16 cellular contexts compared by ENCODE assay signal in the genomic region with DNA sequence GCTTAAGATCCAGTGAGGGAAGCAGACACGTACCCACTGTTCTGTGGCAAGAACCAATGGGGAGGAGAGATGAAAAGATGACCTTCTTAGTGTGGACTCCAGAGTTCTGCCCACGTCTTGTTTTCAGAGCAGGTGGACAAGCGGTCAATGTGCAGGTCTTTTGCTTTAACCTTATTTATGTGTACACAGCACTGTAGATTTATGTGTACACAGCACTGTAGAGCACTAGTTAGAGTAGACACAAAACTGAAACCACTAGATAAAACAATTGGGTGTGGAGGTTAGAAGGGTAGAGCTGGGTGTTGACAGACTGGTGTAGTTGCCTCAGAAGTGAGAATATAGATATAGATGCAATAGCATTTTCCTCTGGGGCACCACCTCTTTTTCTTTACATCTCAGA.
"Had no signal": no experiment of that assay in that cellular context is flagged by ENCODE, and none has a peak within 500 bp of the region (broad histone marks: within the 10 kb centered on the region; RNA-seq: fewer than 3 reads in every experiment).

No MANE protein-coding gene starts in this region.

- H3K36me3 Mint-ChIP-seq: natural killer cell treated with Interleukin-12 subunit alpha and Interleukin-12 subunit beta and Interleukin-15 and Interleukin-18, amount 100 ng/mL, for 72 hours; type B pancreatic cell had no signal

- H3K4me1 ChIP-seq: prostate gland had no signal

- H3K36me3 ChIP-seq: cardiac muscle cell, esophagus squamous epithelium, prostate gland, suprapubic skin had no signal

- ATAC-seq: activated T-helper 17 cell treated with anti-CD3 and anti-CD28 coated beads, Interleukin-2, amount 50 U/mL, for 72 hours; natural killer cell treated with Interleukin-12 subunit alpha and Interleukin-12 subunit beta and Interleukin-15 and Interleukin-18, amount 100 ng/mL, for 72 hours; right cardiac atrium; stimulated activated naive CD8-positive, alpha-beta T cell treated with anti-CD3 and anti-CD28 coated beads, Interleukin-15, Interleukin-2, amounts not matched to agents 100 U/mL and 50 U/mL, for 24 hours had no signal

- H3K9me3 ChIP-seq: esophagus squamous epithelium, prostate gland, suprapubic skin had no signal

- H3K4me3 Mint-ChIP-seq: activated naive CD4-positive, alpha-beta T cell treated with anti-CD3 and anti-CD28 coated beads for 36 hours; activated T-helper 17 cell treated with anti-CD3 and anti-CD28 coated beads, Interleukin-2, amount 50 U/mL, for 72 hours; natural killer cell treated with Interleukin-12 subunit alpha and Interleukin-12 subunit beta and Interleukin-15 and Interleukin-18, amount 100 ng/mL, for 72 hours; type B pancreatic cell had no signal

- H3K9me3 Mint-ChIP-seq: natural killer cell treated with Interleukin-12 subunit alpha and Interleukin-12 subunit beta and Interleukin-15 and Interleukin-18, amount 100 ng/mL, for 72 hours had no signal

- H3K4me3 ChIP-seq: cardiac muscle cell, esophagus squamous epithelium, prostate gland, suprapubic skin had no signal

- DNase-seq: activated CD4-positive, alpha-beta T cell treated with anti-CD3 and anti-CD28 coated beads, Interleukin-2, amount 50 U/mL, for 4 hours; activated CD4-positive, CD25-positive, alpha-beta regulatory T cell treated with anti-CD3 and anti-CD28 coated beads, Interleukin-2, amount 50 U/mL, for 72 hours; activated naive CD4-positive, alpha-beta T cell treated with anti-CD3 and anti-CD28 coated beads for 36 hours; esophagus squamous epithelium; hypothalamus; kidney; mesendoderm; nucleus accumbens; right cardiac atrium; stimulated activated naive CD8-positive, alpha-beta T cell treated with anti-CD3 and anti-CD28 coated beads, Interleukin-15, Interleukin-2, amounts not matched to agents 100 U/mL and 50 U/mL, for 24 hours had no signal

- H3K27ac Mint-ChIP-seq: activated naive CD4-positive, alpha-beta T cell treated with anti-CD3 and anti-CD28 coated beads for 36 hours; activated T-helper 17 cell treated with anti-CD3 and anti-CD28 coated beads, Interleukin-2, amount 50 U/mL, for 72 hours; natural killer cell treated with Interleukin-12 subunit alpha and Interleukin-12 subunit beta and Interleukin-15 and Interleukin-18, amount 100 ng/mL, for 72 hours; type B pancreatic cell had no signal

- H3K4me1 Mint-ChIP-seq: activated T-helper 17 cell treated with anti-CD3 and anti-CD28 coated beads, Interleukin-2, amount 50 U/mL, for 72 hours had no signal

- H3K27me3 Mint-ChIP-seq: activated T-helper 17 cell treated with anti-CD3 and anti-CD28 coated beads, Interleukin-2, amount 50 U/mL, for 72 hours; type B pancreatic cell had no signal

- H3K27me3 ChIP-seq: cardiac muscle cell, esophagus squamous epithelium, suprapubic skin had no signal

- H3K27ac ChIP-seq: cardiac muscle cell, esophagus squamous epithelium, prostate gland, suprapubic skin had no signal
